13 cellular contexts compared by ENCODE assay signal in the genomic region with DNA sequence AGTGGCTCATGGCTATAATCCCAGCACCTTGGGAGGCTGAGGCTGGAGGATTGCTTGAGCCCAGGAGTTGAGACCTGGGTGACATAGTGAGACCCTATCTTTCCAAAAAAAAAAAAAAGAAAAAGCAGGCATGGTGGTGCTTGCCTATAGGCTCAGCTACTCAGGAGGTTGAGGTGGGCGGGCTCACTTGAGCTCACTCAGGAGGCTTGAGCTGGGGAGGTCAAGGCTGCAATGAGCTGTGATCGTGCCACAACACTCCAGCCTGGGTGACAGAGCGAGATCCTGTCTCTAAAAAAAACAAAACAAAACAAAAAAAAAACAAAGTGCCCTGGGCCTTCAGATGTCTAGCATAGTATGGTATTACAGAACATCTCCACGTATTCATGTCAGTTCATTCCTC.
"Had no signal": no experiment of that assay in that cellular context is flagged by ENCODE, and none has a peak within 500 bp of the region (broad histone marks: within the 10 kb centered on the region; RNA-seq: fewer than 3 reads in every experiment).

No MANE protein-coding gene starts in this region.

- H2AFZ ChIP-seq: hepatocyte, neural progenitor cell had no signal

- H3K9me3 ChIP-seq: left lung, ovary, right lobe of liver, stomach had no signal

- H3K4me2 ChIP-seq: hepatocyte, neural progenitor cell had no signal

- ATAC-seq: effector memory CD8-positive, alpha-beta T cell; left lung had no signal

- H3K27me3 ChIP-seq: hepatocyte, left lung, neural progenitor cell, ovary, right lobe of liver, stomach had no signal

- H3K27ac ChIP-seq: hepatocyte, left lung, neural progenitor cell, ovary, right lobe of liver, stomach, WERI-Rb-1 had no signal

- H3K4me3 ChIP-seq: hepatocyte, left lung, neural progenitor cell, ovary, right lobe of liver, stomach had no signal

- DNase-seq: activated CD4-positive, alpha-beta T cell treated with anti-CD3 and anti-CD28 coated beads, Interleukin-2, amount 50 U/mL, for 4 hours; activated gamma-delta T cell; effector memory CD8-positive, alpha-beta T cell; kidney; left lung; ovary; right lobe of liver; small intestine; stimulated activated CD4-positive, alpha-beta T cell treated with anti-CD3 and anti-CD28 coated beads, Interleukin-4, amount 100 ng/mL, for 1 hour; stomach; WERI-Rb-1 had no signal

- H3K36me3 ChIP-seq: left lung, neural progenitor cell, ovary, stomach had no signal
